ENCODE assay signal across 8 cellular contexts in the genomic region with DNA sequence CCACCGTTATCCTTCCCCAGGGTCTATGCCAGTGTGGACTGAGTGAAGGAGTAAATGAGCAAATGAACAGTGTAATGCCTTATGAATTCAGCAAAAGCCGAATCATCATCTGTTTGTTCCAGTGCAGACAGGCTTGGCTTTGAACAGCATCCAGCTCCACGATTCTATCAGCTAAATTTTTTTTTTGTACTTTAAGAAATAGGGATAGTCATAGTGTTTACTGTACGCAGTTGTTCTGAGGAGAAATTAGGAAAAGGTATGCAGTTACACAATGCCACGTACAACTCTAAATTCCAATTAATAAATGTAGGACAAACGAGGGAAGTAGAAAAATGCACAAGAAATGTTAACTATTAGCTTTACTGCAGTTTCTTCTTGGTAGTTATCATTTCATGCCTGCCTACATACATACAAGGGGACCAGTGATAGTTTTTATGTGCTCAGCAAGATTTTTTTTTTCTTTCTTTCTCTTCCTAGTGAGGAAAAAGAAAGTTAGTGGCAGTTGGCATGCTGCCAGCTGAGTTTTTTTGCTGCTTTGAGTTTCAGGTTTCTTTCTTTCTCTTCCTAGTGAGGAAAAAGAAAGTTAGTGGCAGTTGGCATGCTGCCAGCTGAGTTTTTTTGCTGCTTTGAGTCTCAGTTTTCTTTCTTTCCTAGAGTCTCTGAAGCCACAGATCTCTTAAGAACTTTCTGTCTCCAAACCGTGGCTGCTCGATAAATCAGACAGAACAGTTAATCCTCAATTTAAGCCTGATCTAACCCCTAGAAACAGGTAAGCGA. TPM values are rescaled to one million over a fixed set of nuclear protein-coding genes. Genes with fewer than 3 reads are reported as not detected.
DNase-seq lines count a peak whose midpoint lies in the region; ATAC-seq and TF ChIP-seq lines count a peak whose summit lies in the region.

Gene IFI44L (plus strand): TSS at position 646 of the 777 bp plus-strand sequence. CDS start 7,468 bp downstream, outside the sequence.

- no peaks in the 10 kb centered on the region for H3K9me3 ChIP-seq in endocrine pancreas (ENCODE audit: control insufficient read depth, low read length)
- no peaks in the 10 kb centered on the region for H3K9me3 ChIP-seq in neutrophil

- no peaks in the 10 kb centered on the region for H3K27me3 ChIP-seq in endocrine pancreas (ENCODE audit: control insufficient read depth, insufficient read depth, low read length)
- H3K27me3 ChIP-seq in neutrophil = no peaks in the 10 kb centered on the region

- H3K9me3 Mint-ChIP-seq in activated CD4-positive, alpha-beta memory T cell treated with anti-CD3 and anti-CD28 coated beads for 36 hours = no peaks in the 10 kb centered on the region

- CTCF ChIA-PET in activated CD4-positive, alpha-beta memory T cell treated with anti-CD3 and anti-CD28 coated beads for 36 hours (lab: Charles Lee) = interaction anchor here (0.6 to 2.5 kb wide), 12 partner anchors 13 to 987 kb away, joined by 3 to 29 read pairs (median 3); partner anchors contain the start of gene IFI44

- POLR2A ChIA-PET in activated CD4-positive, alpha-beta memory T cell treated with anti-CD3 and anti-CD28 coated beads for 36 hours (lab: Charles Lee) = interaction anchor here (0.7 kb wide), 1 partner anchor 31 kb away, joined by 4 read pairs; no protein-coding TSS in a partner anchor

- peaks cover 56% of the 10 kb centered on the region for H3K4me1 Mint-ChIP-seq in activated CD4-positive, alpha-beta memory T cell treated with anti-CD3 and anti-CD28 coated beads for 36 hours (ENCODE audit: low read depth)

- H3K4me3 ChIP-seq in endocrine pancreas (ENCODE audit: control insufficient read depth, insufficient read depth, low read length) = peak within 1 kb of the TSS; percentile 48
- H3K4me3 ChIP-seq in neutrophil (ENCODE audit: low read depth in 1 of 2, low read length in 1 of 2) = peak within 1 kb of the TSS; percentile 34 to 44

- peaks cover 18% of the 10 kb centered on the region for H3K36me3 Mint-ChIP-seq in activated CD4-positive, alpha-beta memory T cell treated with anti-CD3 and anti-CD28 coated beads for 36 hours

- DNase-seq in Right ventricle myocardium inferior (ENCODE audit: missing footprints) = no peak
- no peak for DNase-seq in cardiac septum (ENCODE audit: low spot score)
- peak; percentile 85 for DNase-seq in activated CD4-positive, alpha-beta memory T cell treated with anti-CD3 and anti-CD28 coated beads for 36 hours
- peak; percentile 58 for DNase-seq in superior temporal gyrus (ENCODE audit: extremely low spot score)
- DNase-seq in germinal center (ENCODE audit: low spot score) = no peak

- peak within 1 kb of the TSS; percentile 80 for H3K4me3 Mint-ChIP-seq in activated CD4-positive, alpha-beta memory T cell treated with anti-CD3 and anti-CD28 coated beads for 36 hours

- peaks cover 4% of the 10 kb centered on the region for H3K4me1 ChIP-seq in endocrine pancreas (ENCODE audit: control insufficient read depth, insufficient read depth, low read length)
- peaks cover 16 to 37% of the 10 kb centered on the region in 2 experiments for H3K4me1 ChIP-seq in neutrophil (ENCODE audit: control insufficient read depth in 1 of 2, insufficient read depth in 1 of 2, low read depth in 1 of 2, low read length in 1 of 2)

- H3K9ac ChIP-seq in endocrine pancreas (ENCODE audit: control insufficient read depth, insufficient read depth, low read length) = no peak within 1 kb of the TSS

- no peak for TF ChIP-seq CTCF in neutrophil (IDR thresholded peaks at IDR 0.05)

- no peaks in the 10 kb centered on the region for H3K27me3 Mint-ChIP-seq in activated CD4-positive, alpha-beta memory T cell treated with anti-CD3 and anti-CD28 coated beads for 36 hours

- peak; percentile 45 for ATAC-seq in Right ventricle myocardium inferior
- peak; percentile 27 for ATAC-seq in HG03575 (IDR thresholded peaks at IDR 0.05; ENCODE audit: extremely low read depth, insufficient number of reproducible peaks, low FRiP score, unreplicated experiment)

- no peaks in the 10 kb centered on the region for H3K36me3 ChIP-seq in endocrine pancreas (ENCODE audit: control insufficient read depth, insufficient read depth, low read length)
- no peaks in the 10 kb centered on the region for H3K36me3 ChIP-seq in neutrophil

- H3K27ac Mint-ChIP-seq in activated CD4-positive, alpha-beta memory T cell treated with anti-CD3 and anti-CD28 coated beads for 36 hours = peak within 1 kb of the TSS; percentile 81

- peak within 1 kb of the TSS; percentile 76 for H3K27ac ChIP-seq in neutrophil

- intact Hi-C loops in Right ventricle myocardium inferior (cut with DNase I) = loop anchor here (2.0 kb wide), 1 partner anchor 31 kb away; no protein-coding TSS in a partner anchor
- intact Hi-C loops in cardiac septum (cut with DNase I) = loop anchor here (1.0 to 5.0 kb wide), 2 partner anchors 30 to 217 kb away; no protein-coding TSS in a partner anchor
- intact Hi-C loops in activated CD4-positive, alpha-beta memory T cell treated with anti-CD3 and anti-CD28 coated beads for 36 hours (cut with micrococcal nuclease) = loop anchor here (1.0 to 10.0 kb wide), 6 partner anchors 29 to 863 kb away; partner anchors contain the start of genes DNAJB4, FUBP1, IFI44 and USP33

RNA-seq across cellular contexts. Expression of gene IFI44L, which starts in this region (rescaled TPM):
- total RNA-seq in Right ventricle myocardium inferior (3.6 TPM), cardiac septum (8.5 TPM)
- 10 to 100 TPM; 32.8 to 38.3 TPM for total RNA-seq in activated CD4-positive, alpha-beta memory T cell treated with anti-CD3 and anti-CD28 coated beads for 36 hours

Comparison
In these comparisons a context has a peak if more than half of its experiments do, and no peak if none do; other contexts are left out.
1. DNase-seq: peak in activated CD4-positive, alpha-beta memory T cell treated with anti-CD3 and anti-CD28 coated beads for 36 hours (single experiment) and superior temporal gyrus (single experiment); none in Right ventricle myocardium inferior (single experiment), cardiac septum (single experiment) and germinal center (single experiment).